Comparison of ENCODE assay signal across 19 cellular contexts in the genomic region with DNA sequence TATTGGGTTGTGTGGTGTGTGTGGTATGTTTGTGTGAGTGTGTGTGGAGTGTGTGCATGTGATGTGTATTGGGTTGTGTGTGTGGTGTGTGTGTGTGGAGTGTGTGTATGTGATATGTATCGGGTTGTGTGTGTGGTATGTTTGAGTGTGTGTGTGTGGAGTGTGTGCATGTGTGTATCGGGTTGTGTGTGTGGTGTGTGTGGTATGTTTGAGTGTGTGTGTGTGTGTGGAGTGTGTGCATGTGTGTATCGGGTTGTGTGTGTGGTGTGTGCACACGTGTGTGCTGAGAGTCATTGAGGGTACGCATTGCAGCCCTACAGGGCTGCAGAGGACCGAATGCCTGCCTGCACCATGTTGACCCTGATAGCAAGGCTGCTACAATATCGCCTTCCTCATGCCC.
"Had no signal": no experiment of that assay in that cellular context is flagged by ENCODE, and none has a peak within 500 bp of the region (broad histone marks: within the 10 kb centered on the region; RNA-seq: fewer than 3 reads in every experiment).

No MANE protein-coding gene starts in this region.

- H3K36me3 ChIP-seq: adrenal gland, cardiac muscle cell, esophagus muscularis mucosa, gastroesophageal sphincter, heart left ventricle, left lung, transverse colon had no signal

- H3K27me3 ChIP-seq: adrenal gland, cardiac muscle cell, esophagus muscularis mucosa, gastroesophageal sphincter, heart left ventricle, left lung, transverse colon had no signal

- ATAC-seq: activated naive CD4-positive, alpha-beta T cell treated with anti-CD3 and anti-CD28 coated beads, Interleukin-2, amount 50 U/mL, for 72 hours; activated T-cell treated with anti-CD3 and anti-CD28 coated beads, Interleukin-2, amount 50 U/mL, for 72 hours; gastroesophageal sphincter; heart left ventricle; left lung; stimulated activated naive CD8-positive, alpha-beta T cell treated with anti-CD3 and anti-CD28 coated beads, Interleukin-15, Interleukin-2, amounts not matched to agents 100 U/mL and 50 U/mL, for 24 hours had no signal

- DNase-seq: activated CD4-positive, alpha-beta T cell treated with anti-CD3 and anti-CD28 coated beads, Interleukin-2, amount 50 U/mL, for 4 hours; activated effector memory CD4-positive, alpha-beta T cell treated with anti-CD3 and anti-CD28 coated beads, Interleukin-2, amount 50 U/mL, for 16 hours; activated T-cell treated with anti-CD3 and anti-CD28 coated beads, Interleukin-2, amount 50 U/mL, for 72 hours; adrenal gland; effector memory CD4-positive, alpha-beta T cell; heart left ventricle; left lung; midbrain; nucleus accumbens; stimulated activated CD4-positive, alpha-beta T cell treated with anti-CD3 and anti-CD28 coated beads, Interleukin-12 subunit alpha, Interleukin-12 subunit beta, amount 100 ng/mL, for 4 hours; stimulated activated CD4-positive, alpha-beta T cell treated with anti-CD3 and anti-CD28 coated beads, Interleukin-1b, Interleukin-23, amount 100 ng/mL, for 48 hours; stimulated activated CD8-positive, alpha-beta memory T cell treated with anti-CD3 and anti-CD28 coated beads, Interleukin-4, amount 100 ng/mL, for 48 hours; stimulated activated naive CD8-positive, alpha-beta T cell treated with anti-CD3 and anti-CD28 coated beads, Interleukin-15, Interleukin-2, amounts not matched to agents 100 U/mL and 50 U/mL, for 24 hours; transverse colon had no signal

- H3K27ac ChIP-seq: adrenal gland, cardiac muscle cell, esophagus muscularis mucosa, gastroesophageal sphincter, heart left ventricle, left lung, transverse colon, VCaP had no signal

- H3K9me3 ChIP-seq: adrenal gland, esophagus muscularis mucosa, gastroesophageal sphincter, heart left ventricle, left lung, transverse colon had no signal

- H3K4me3 ChIP-seq: adrenal gland, cardiac muscle cell, esophagus muscularis mucosa, gastroesophageal sphincter, heart left ventricle, left lung, transverse colon had no signal
